In the genomic region with DNA sequence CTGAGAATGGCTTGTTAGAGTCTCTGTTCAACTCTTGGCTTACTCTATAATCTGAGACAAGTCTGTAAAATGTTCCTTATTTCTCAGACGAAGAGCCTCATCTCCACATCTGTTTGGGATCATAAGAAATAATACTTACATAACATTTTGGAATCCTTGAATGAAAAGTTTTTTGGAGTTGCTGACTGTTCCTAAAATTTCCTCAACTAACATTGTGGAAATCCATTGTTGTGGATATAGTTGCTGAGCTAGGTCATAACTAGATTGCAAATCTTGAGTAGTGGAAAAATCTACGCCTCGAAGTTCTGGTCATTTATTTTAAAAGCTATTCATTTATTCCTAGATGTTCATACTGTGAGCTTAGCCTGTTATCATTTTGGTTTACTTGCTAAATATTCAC, we compare ENCODE assay signal across 28 cellular contexts.
DNase-seq lines count a peak whose midpoint lies in the region; ATAC-seq and TF ChIP-seq lines count a peak whose summit lies in the region.
"Had no signal": no experiment of that assay in that cellular context is flagged by ENCODE, and none has a peak within 500 bp of the region (broad histone marks: within the 10 kb centered on the region; RNA-seq: fewer than 3 reads in every experiment).

No MANE protein-coding gene starts in this region.

- no peak for TF ChIP-seq POLR2A in gastroesophageal sphincter (IDR thresholded peaks at IDR 0.05)

- H3K9me3 ChIP-seq in gastroesophageal sphincter: no peaks in the 10 kb centered on the region
- no peaks in the 10 kb centered on the region for H3K9me3 ChIP-seq in thoracic aorta
- H3K9me3 ChIP-seq: Caco-2, SJCRH30 had no signal

- H3K27ac Mint-ChIP-seq in brain (peak overlapping the region in 3 of 5 experiments; percentile 60 to 99 (median 77)), nephron (peak overlapping the region; percentile 97 to 98 (median 97))
- H3K27ac Mint-ChIP-seq: activated naive CD8-positive, alpha-beta T cell treated with anti-CD3 and anti-CD28 coated beads, Interleukin-2, amount 10 ng/mL, durations not matched to agents 7 days and 5 days; dendritic cell treated with granulocyte-macrophage colony-stimulating factor and Interleukin-4, amounts not matched to agents 40 ng/mL and 50 ng/mL, for 4 days; GM23338; neural progenitor cell; stimulated activated effector memory CD8-positive, alpha-beta T cell treated with anti-CD3 and anti-CD28 coated beads, Interleukin-12 subunit alpha, Interleukin-12 subunit beta, amount 100 ng/mL, for 72 hours had no signal

- H3K4me3 ChIP-seq in gastroesophageal sphincter (no peak overlapping the region), thoracic aorta (no peak overlapping the region)
- H3K4me3 ChIP-seq: GM23338, neural progenitor cell, SJCRH30 had no signal

- H3K36me3 Mint-ChIP-seq in brain (no peaks in the 10 kb centered on the region), nephron (ENCODE audit: low read depth) (no peaks in the 10 kb centered on the region)
- H3K36me3 Mint-ChIP-seq: stimulated activated effector memory CD8-positive, alpha-beta T cell treated with anti-CD3 and anti-CD28 coated beads, Interleukin-12 subunit alpha, Interleukin-12 subunit beta, amount 100 ng/mL, for 72 hours had no signal

- DNase-seq in thoracic aorta (ENCODE audit: low spot score) (no peak), G401 (ENCODE audit: low spot score) (no peak), OCI-M2 (lab: John Stamatoyannopoulos, UW; ENCODE audit: unreplicated experiment) (no peak), SIG-M5 treated with dmso at 0.1 percent for 504 hours (lab: John Stamatoyannopoulos, UW; ENCODE audit: unreplicated experiment) (no peak)
- DNase-seq: activated CD4-positive, alpha-beta T cell treated with anti-CD3 and anti-CD28 coated beads for 48 hours; activated effector memory CD4-positive, alpha-beta T cell treated with anti-CD3 and anti-CD28 coated beads, Interleukin-2, amount 50 U/mL, for 16 hours; activated naive CD8-positive, alpha-beta T cell treated with anti-CD3 and anti-CD28 coated beads, Interleukin-2, amount 10 ng/mL, durations not matched to agents 7 days and 5 days; Caco-2; central memory CD4-positive, alpha-beta T cell; erythroblast; foreskin melanocyte; kidney glomerular epithelial cell; mammary epithelial cell; NCI-H146; posterior cingulate gyrus; SJCRH30; stimulated activated CD4-positive, alpha-beta T cell treated with anti-CD3 and anti-CD28 coated beads, Interleukin-15, amount 100 ng/mL, for 24 hours; substantia nigra; WERI-Rb-1 had no signal

- TF ChIP-seq CTCF in brain (conservative IDR thresholded peaks at IDR 0.05): no peak
- no peak for TF ChIP-seq CTCF in gastroesophageal sphincter (IDR thresholded peaks at IDR 0.05)
- no peak for TF ChIP-seq CTCF in nephron (IDR thresholded peaks at IDR 0.05; ENCODE audit: unreplicated experiment in 3 of 3)
- TF ChIP-seq CTCF in thoracic aorta (IDR thresholded peaks at IDR 0.05): no peak

- TF ChIP-seq EP300 in gastroesophageal sphincter (IDR thresholded peaks at IDR 0.05): no peak

- H3K36me3 ChIP-seq in gastroesophageal sphincter: no peaks in the 10 kb centered on the region
- no peaks in the 10 kb centered on the region for H3K36me3 ChIP-seq in thoracic aorta
- H3K36me3 ChIP-seq: neural progenitor cell, SJCRH30, WERI-Rb-1 had no signal

- H3K27ac ChIP-seq in gastroesophageal sphincter (peak overlapping the region; percentile 63 to 80 (median 76)), thoracic aorta (peak overlapping the region; percentile 70 to 76)
- H3K27ac ChIP-seq: C4-2B, neural progenitor cell, SJCRH30, WERI-Rb-1 had no signal

- peaks cover 0 to 7% (median 0%) of the 10 kb centered on the region in 5 experiments for H3K9me3 Mint-ChIP-seq in brain
- no peaks in the 10 kb centered on the region for H3K9me3 Mint-ChIP-seq in nephron
- H3K9me3 Mint-ChIP-seq: activated naive CD8-positive, alpha-beta T cell treated with anti-CD3 and anti-CD28 coated beads, Interleukin-2, amount 10 ng/mL, durations not matched to agents 7 days and 5 days; GM23338; stimulated activated effector memory CD8-positive, alpha-beta T cell treated with anti-CD3 and anti-CD28 coated beads, Interleukin-12 subunit alpha, Interleukin-12 subunit beta, amount 100 ng/mL, for 72 hours had no signal

- H3K4me1 ChIP-seq in gastroesophageal sphincter (peaks cover 35 to 83% (median 41%) of the 10 kb centered on the region in 3 donors), thoracic aorta (ENCODE audit: control insufficient read depth in 1 of 2, low read depth in 2 of 2) (peaks cover 49 to 74% of the 10 kb centered on the region in 2 donors)
- H3K4me1 ChIP-seq: Caco-2, SJCRH30 had no signal

- ATAC-seq in gastroesophageal sphincter (no peak), thoracic aorta (ENCODE audit: insufficient number of reproducible peaks, low FRiP score, low read depth) (no peak), HG03460 (IDR thresholded peaks at IDR 0.05; ENCODE audit: unreplicated experiment) (no peak)
- ATAC-seq: GM23338; stimulated activated effector memory CD8-positive, alpha-beta T cell treated with anti-CD3 and anti-CD28 coated beads, Interleukin-12 subunit alpha, Interleukin-12 subunit beta, amount 100 ng/mL, for 72 hours had no signal

- H3K27me3 Mint-ChIP-seq in brain: no peaks in the 10 kb centered on the region
- H3K27me3 Mint-ChIP-seq in nephron (ENCODE audit: low read depth): no peaks in the 10 kb centered on the region
- H3K27me3 Mint-ChIP-seq: activated naive CD8-positive, alpha-beta T cell treated with anti-CD3 and anti-CD28 coated beads, Interleukin-2, amount 10 ng/mL, durations not matched to agents 7 days and 5 days; dendritic cell treated with granulocyte-macrophage colony-stimulating factor and Interleukin-4, amounts not matched to agents 40 ng/mL and 50 ng/mL, for 4 days had no signal

- H3K4me3 Mint-ChIP-seq in brain: no peak overlapping the region
- H3K4me3 Mint-ChIP-seq in nephron: no peak overlapping the region
- H3K4me3 Mint-ChIP-seq: activated naive CD8-positive, alpha-beta T cell treated with anti-CD3 and anti-CD28 coated beads, Interleukin-2, amount 10 ng/mL, durations not matched to agents 7 days and 5 days; dendritic cell treated with granulocyte-macrophage colony-stimulating factor and Interleukin-4, amounts not matched to agents 40 ng/mL and 50 ng/mL, for 4 days; GM23338; neural progenitor cell; stimulated activated effector memory CD8-positive, alpha-beta T cell treated with anti-CD3 and anti-CD28 coated beads, Interleukin-12 subunit alpha, Interleukin-12 subunit beta, amount 100 ng/mL, for 72 hours had no signal

- H3K4me1 Mint-ChIP-seq in brain: peaks cover 82% of the 10 kb centered on the region
- peaks cover 88% of the 10 kb centered on the region for H3K4me1 Mint-ChIP-seq in nephron
- H3K4me1 Mint-ChIP-seq: activated naive CD8-positive, alpha-beta T cell treated with anti-CD3 and anti-CD28 coated beads, Interleukin-2, amount 10 ng/mL, durations not matched to agents 7 days and 5 days had no signal

- in situ Hi-C loops in G401 (cut with HindIII; ENCODE audit: low sequenced_read_pairs): no loop called here

- 15 to 30% methylated on average over 3 of the region's 3 CpGs for WGBS in gastroesophageal sphincter (ENCODE audit: low coverage in 1 of 2), 2 donors

- H3K27me3 ChIP-seq in gastroesophageal sphincter: no peaks in the 10 kb centered on the region
- H3K27me3 ChIP-seq in thoracic aorta (replicated peaks; ENCODE audit: insufficient read depth): no peaks in the 10 kb centered on the region
- H3K27me3 ChIP-seq: neural progenitor cell, SJCRH30 had no signal
